In genomic region chr9:124852829-124853531, GRCh38 we compare ENCODE assay signal across 9 cellular contexts. TPM values are rescaled to one million over a fixed set of nuclear protein-coding genes. Genes with fewer than 3 reads are reported as not detected.
DNase-seq lines count a peak whose midpoint lies in the region; ATAC-seq and TF ChIP-seq lines count a peak whose summit lies in the region.
"Had no signal": no experiment of that assay in that cellular context is flagged by ENCODE, and none has a peak within 500 bp of the region (broad histone marks: within the 10 kb centered on the region; RNA-seq: fewer than 3 reads in every experiment).

Gene WDR38 (plus strand): TSS chr9:124853460. CDS start chr9:124853532, 72 bp downstream.

- H3K36me3 Mint-ChIP-seq in activated T-helper 2 cell treated with anti-CD3 and anti-CD28 coated beads, Interferon-gamma antibody, Interleukin-2, Interleukin-4, amounts not matched to agents 10 μg/mL and 5 μg/mL and 100 μg/mL, durations not matched to agents 14 hours and 24 hours and 36 hours (ENCODE audit: low read depth): peaks cover 19% of the 10 kb centered on the region
- no peaks in the 10 kb centered on the region for H3K36me3 Mint-ChIP-seq in natural killer cell
- H3K36me3 Mint-ChIP-seq in stimulated activated naive CD8-positive, alpha-beta T cell treated with anti-CD3 and anti-CD28 coated beads, Interleukin-15, Interleukin-2, amounts not matched to agents 100 ng/mL and 50 ng/mL, for 24 hours (ENCODE audit: low read depth): peaks cover 12% of the 10 kb centered on the region

- H3K4me1 Mint-ChIP-seq in activated T-helper 2 cell treated with anti-CD3 and anti-CD28 coated beads, Interferon-gamma antibody, Interleukin-2, Interleukin-4, amounts not matched to agents 10 μg/mL and 5 μg/mL and 100 μg/mL, durations not matched to agents 14 hours and 24 hours and 36 hours (ENCODE audit: low read depth): peaks cover 6% of the 10 kb centered on the region
- H3K4me1 Mint-ChIP-seq in natural killer cell: peaks cover 13 to 24% of the 10 kb centered on the region in 2 donors
- peaks cover 14% of the 10 kb centered on the region for H3K4me1 Mint-ChIP-seq in stimulated activated naive CD8-positive, alpha-beta T cell treated with anti-CD3 and anti-CD28 coated beads, Interleukin-15, Interleukin-2, amounts not matched to agents 100 ng/mL and 50 ng/mL, for 24 hours (ENCODE audit: low read depth)

- peak; percentile 61 for ATAC-seq in GM19438 (IDR thresholded peaks at IDR 0.05; ENCODE audit: low read depth, unreplicated experiment)
- ATAC-seq in natural killer cell: peak; percentile 90 to 96 (median 95)

- peak within 1 kb of the TSS; percentile 47 for H3K4me3 ChIP-seq in fibroblast of pulmonary artery (replicated peaks; ENCODE audit: low read depth, low read length)

- H3K27ac Mint-ChIP-seq in activated T-helper 2 cell treated with anti-CD3 and anti-CD28 coated beads, Interferon-gamma antibody, Interleukin-2, Interleukin-4, amounts not matched to agents 10 μg/mL and 5 μg/mL and 100 μg/mL, durations not matched to agents 14 hours and 24 hours and 36 hours: no peak within 1 kb of the TSS
- H3K27ac Mint-ChIP-seq in natural killer cell: peak within 1 kb of the TSS; percentile 86 to 89
- H3K27ac Mint-ChIP-seq in stimulated activated naive CD8-positive, alpha-beta T cell treated with anti-CD3 and anti-CD28 coated beads, Interleukin-15, Interleukin-2, amounts not matched to agents 100 ng/mL and 50 ng/mL, for 24 hours: no peak within 1 kb of the TSS

- intact Hi-C loops in activated T-helper 2 cell treated with anti-CD3 and anti-CD28 coated beads, Interferon-gamma antibody, Interleukin-2, Interleukin-4, amounts not matched to agents 10 μg/mL and 5 μg/mL and 100 μg/mL, durations not matched to agents 14 hours and 24 hours and 36 hours (cut with micrococcal nuclease): loop anchor here (1.0 to 10.0 kb wide), 4 partner anchors 8 to 522 kb away; partner anchors contain the start of gene RPL35
- intact Hi-C loops in natural killer cell (cut with micrococcal nuclease): loop anchor here (1.0 to 5.0 kb wide), 4 partner anchors 17 to 236 kb away; no protein-coding TSS in a partner anchor

- TF ChIP-seq CTCF in C4-2B (conservative IDR thresholded peaks at IDR 0.05): peak; percentile 100
- peak; percentile 73 for TF ChIP-seq CTCF in fibroblast of pulmonary artery (IDR thresholded peaks at IDR 0.05; ENCODE audit: low read length, missing control alignments)
- peak; percentile 99 for TF ChIP-seq CTCF in natural killer cell (IDR thresholded peaks at IDR 0.05)

- peak within 1 kb of the TSS; percentile 17; the same call in 1 of the 2 replicates for H3K27ac ChIP-seq in C4-2B

- H3K27me3 Mint-ChIP-seq in activated T-helper 2 cell treated with anti-CD3 and anti-CD28 coated beads, Interferon-gamma antibody, Interleukin-2, Interleukin-4, amounts not matched to agents 10 μg/mL and 5 μg/mL and 100 μg/mL, durations not matched to agents 14 hours and 24 hours and 36 hours (ENCODE audit: low read depth): peaks cover 8% of the 10 kb centered on the region
- no peaks in the 10 kb centered on the region for H3K27me3 Mint-ChIP-seq in natural killer cell (ENCODE audit: low read depth in 2 of 2)
- peaks cover 11% of the 10 kb centered on the region for H3K27me3 Mint-ChIP-seq in stimulated activated naive CD8-positive, alpha-beta T cell treated with anti-CD3 and anti-CD28 coated beads, Interleukin-15, Interleukin-2, amounts not matched to agents 100 ng/mL and 50 ng/mL, for 24 hours

- H3K9me3 Mint-ChIP-seq in activated T-helper 2 cell treated with anti-CD3 and anti-CD28 coated beads, Interferon-gamma antibody, Interleukin-2, Interleukin-4, amounts not matched to agents 10 μg/mL and 5 μg/mL and 100 μg/mL, durations not matched to agents 14 hours and 24 hours and 36 hours: no peaks in the 10 kb centered on the region
- no peaks in the 10 kb centered on the region for H3K9me3 Mint-ChIP-seq in natural killer cell
- no peaks in the 10 kb centered on the region for H3K9me3 Mint-ChIP-seq in stimulated activated naive CD8-positive, alpha-beta T cell treated with anti-CD3 and anti-CD28 coated beads, Interleukin-15, Interleukin-2, amounts not matched to agents 100 ng/mL and 50 ng/mL, for 24 hours

- peak within 1 kb of the TSS; percentile 66 for H3K4me3 Mint-ChIP-seq in activated T-helper 2 cell treated with anti-CD3 and anti-CD28 coated beads, Interferon-gamma antibody, Interleukin-2, Interleukin-4, amounts not matched to agents 10 μg/mL and 5 μg/mL and 100 μg/mL, durations not matched to agents 14 hours and 24 hours and 36 hours (ENCODE audit: low read depth)
- peak within 1 kb of the TSS; percentile 82 for H3K4me3 Mint-ChIP-seq in natural killer cell
- H3K4me3 Mint-ChIP-seq in stimulated activated naive CD8-positive, alpha-beta T cell treated with anti-CD3 and anti-CD28 coated beads, Interleukin-15, Interleukin-2, amounts not matched to agents 100 ng/mL and 50 ng/mL, for 24 hours: peak within 1 kb of the TSS; percentile 60

- peak in 61 of 76 experiments; percentile 10 to 81 (median 56) for DNase-seq in HUDEP-2 (lab: John Stamatoyannopoulos, UW; ENCODE audit: unreplicated experiment in 76 of 76)
- peak; percentile 92 for DNase-seq in RKO (ENCODE audit: low spot score)
- DNase-seq in activated T-helper 2 cell treated with anti-CD3 and anti-CD28 coated beads, Interferon-gamma antibody, Interleukin-2, Interleukin-4, amounts not matched to agents 10 μg/mL and 5 μg/mL and 100 μg/mL, durations not matched to agents 14 hours and 24 hours and 36 hours (ENCODE audit: low spot score): peak; percentile 74
- DNase-seq in fibroblast of pulmonary artery (ENCODE audit: low read depth): peak; percentile 67
- peak; percentile 88 for DNase-seq in natural killer cell

RNA-seq across cellular contexts. Expression of gene WDR38, which starts in this region (rescaled TPM):
- not detected in 2 replicates for total RNA-seq in activated T-helper 2 cell treated with anti-CD3 and anti-CD28 coated beads, Interferon-gamma antibody, Interleukin-2, Interleukin-4, amounts not matched to agents 10 μg/mL and 5 μg/mL and 100 μg/mL, durations not matched to agents 14 hours and 24 hours and 36 hours
- not detected for total RNA-seq in natural killer cell
- total RNA-seq: T-helper 2 cell treated with Interferon-gamma antibody and Interleukin-4, amounts not matched to agents 100 ng/mL and 5 ng/mL, for 36 hours had no signal

Comparison
In these comparisons a context has a peak if more than half of its experiments do, and no peak if none do; other contexts are left out.
1. Peak in every context shown above with its lines: DNase-seq, ATAC-seq, H3K4me3 ChIP-seq and H3K27ac ChIP-seq.
2. Peak in DNase-seq in activated T-helper 2 cell treated with anti-CD3 and anti-CD28 coated beads, Interferon-gamma antibody, Interleukin-2, Interleukin-4, amounts not matched to agents 10 μg/mL and 5 μg/mL and 100 μg/mL, durations not matched to agents 14 hours and 24 hours and 36 hours; RNA of the gene not detected or under 1 TPM.
3. Peak in DNase-seq and ATAC-seq in natural killer cell; RNA of the gene not detected or under 1 TPM.
4. H3K27ac Mint-ChIP-seq: peak in natural killer cell (2 of 2); none in activated T-helper 2 cell treated with anti-CD3 and anti-CD28 coated beads, Interferon-gamma antibody, Interleukin-2, Interleukin-4, amounts not matched to agents 10 μg/mL and 5 μg/mL and 100 μg/mL, durations not matched to agents 14 hours and 24 hours and 36 hours (single experiment) and stimulated activated naive CD8-positive, alpha-beta T cell treated with anti-CD3 and anti-CD28 coated beads, Interleukin-15, Interleukin-2, amounts not matched to agents 100 ng/mL and 50 ng/mL, for 24 hours (single experiment).